ENCODE assay signal across 39 cellular contexts in the genomic region with DNA sequence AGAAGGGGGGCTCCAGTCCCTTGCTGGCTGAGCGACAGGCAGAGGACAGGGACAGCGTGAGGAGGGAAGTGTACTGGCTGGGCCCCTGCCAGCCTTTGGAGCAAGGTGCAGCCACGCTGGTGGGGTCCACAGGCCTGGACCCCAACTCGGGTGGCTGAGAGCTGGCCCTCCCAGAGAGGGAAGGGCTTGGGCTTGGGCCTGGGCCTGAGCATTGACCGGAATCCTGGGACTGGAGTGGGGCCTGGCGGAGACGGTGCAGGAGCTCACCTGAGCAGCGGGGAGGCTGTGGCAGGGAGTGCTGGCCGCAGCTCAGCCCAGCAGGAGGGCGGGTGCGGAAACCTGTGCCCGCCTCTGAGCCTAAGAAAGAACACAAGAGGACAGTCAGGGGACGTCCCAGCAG. TPM values are rescaled to one million over a fixed set of nuclear protein-coding genes. Genes with fewer than 3 reads are reported as not detected.
"Had no signal": no experiment of that assay in that cellular context is flagged by ENCODE, and none has a peak within 500 bp of the region (broad histone marks: within the 10 kb centered on the region; RNA-seq: fewer than 3 reads in every experiment).

No MANE protein-coding gene starts in this region.

- H3K4me1 ChIP-seq: adrenal gland, body of pancreas, breast epithelium had no signal

- H3K27me3 ChIP-seq: adrenal gland, body of pancreas, brain microvascular endothelial cell, breast epithelium had no signal

- FAIRE-seq: astrocyte, TTC549 had no signal

- DNase-seq: activated B cell treated with CpG ODN at 0.5 μM for 24 hours; activated CD4-positive, alpha-beta memory T cell treated with anti-CD3 and anti-CD28 coated beads for 36 hours; activated CD4-positive, alpha-beta T cell treated with anti-CD3 and anti-CD28 coated beads for 4 hours; activated CD4-positive, alpha-beta T cell treated with anti-CD3 and anti-CD28 coated beads, Interleukin-2, amount 10 ng/mL, durations not matched to agents 24 days and 14 days; activated CD4-positive, alpha-beta T cell treated with anti-CD3 and anti-CD28 coated beads, Interleukin-2, amount 50 U/mL, for 1 hour; activated CD4-positive, alpha-beta T cell treated with anti-CD3 and anti-CD28 coated beads, Interleukin-2, amount 50 U/mL, for 4 hours; activated CD4-positive, CD25-positive, alpha-beta regulatory T cell treated with anti-CD3 and anti-CD28 coated beads, Interleukin-2, amount 50 U/mL, for 72 hours; activated CD8-positive, alpha-beta memory T cell treated with anti-CD3 and anti-CD28 coated beads, Interleukin-2, amount 50 U/mL, for 4 hours; activated CD8-positive, alpha-beta T cell treated with anti-CD3 and anti-CD28 coated beads for 36 hours; activated effector memory CD4-positive, alpha-beta T cell treated with anti-CD3 and anti-CD28 coated beads, Interleukin-2, amount 50 U/mL, for 16 hours; activated gamma-delta T cell treated with Interleukin-2 at 50 U/mL for 16 hours; activated naive CD4-positive, alpha-beta T cell; activated naive CD4-positive, alpha-beta T cell treated with anti-CD3 and anti-CD28 coated beads for 36 hours; activated naive CD4-positive, alpha-beta T cell treated with anti-CD3 and anti-CD28 coated beads, Interleukin-2, amount 50 U/mL, for 16 hours; activated naive CD8-positive, alpha-beta T cell treated with anti-CD3 and anti-CD28 coated beads for 36 hours; activated T-cell treated with anti-CD3 and anti-CD28 coated beads for 4 hours; activated T-cell treated with anti-CD3 and anti-CD28 coated beads, Interleukin-2, amount 50 U/mL, for 1 hour; activated T-cell treated with anti-CD3 and anti-CD28 coated beads, Interleukin-2, amount 50 U/mL, for 4 hours; activated T-cell treated with anti-CD3 and anti-CD28 coated beads, Interleukin-2, amount 50 U/mL, for 72 hours; adrenal gland; amniotic stem cell; aorta; body of pancreas; brain microvascular endothelial cell; central memory CD4-positive, alpha-beta T cell; SW 1271; T-helper 1 cell; T-helper 2 cell; T-helper 9 cell had no signal

- H3K9me3 Mint-ChIP-seq: activated B cell treated with CpG ODN at 0.5 μM for 24 hours; activated CD4-positive, alpha-beta memory T cell treated with anti-CD3 and anti-CD28 coated beads for 36 hours; activated CD8-positive, alpha-beta T cell treated with anti-CD3 and anti-CD28 coated beads for 36 hours; activated naive CD4-positive, alpha-beta T cell treated with anti-CD3 and anti-CD28 coated beads for 36 hours; activated naive CD8-positive, alpha-beta T cell treated with anti-CD3 and anti-CD28 coated beads for 36 hours; activated T-cell treated with anti-CD3 and anti-CD28 coated beads, Interleukin-2, amount 50 U/mL, for 4 hours; activated T-helper 17 cell treated with anti-CD3 and anti-CD28 coated beads, Interleukin-2, amount 50 U/mL, for 72 hours; T-helper 1 cell treated with Interleukin-12 subunit alpha and Interleukin-12 subunit beta and Interleukin-4 antibody, amounts not matched to agents 30 μg/mL and 1 μg/mL, for 36 hours; T-helper 2 cell treated with Interferon-gamma antibody and Interleukin-4, amounts not matched to agents 5 μg/mL and 100 μg/mL, for 36 hours had no signal

- H3K4me1 Mint-ChIP-seq: activated B cell treated with CpG ODN at 0.5 μM for 24 hours; activated CD4-positive, alpha-beta T cell treated with anti-CD3 and anti-CD28 coated beads, Interleukin-2, amount 10 ng/mL, durations not matched to agents 24 days and 14 days; activated naive CD8-positive, alpha-beta T cell treated with anti-CD3 and anti-CD28 coated beads for 36 hours; activated T-helper 17 cell treated with anti-CD3 and anti-CD28 coated beads, Interleukin-2, amount 50 U/mL, for 72 hours had no signal

- H3K27ac Mint-ChIP-seq: activated B cell treated with CpG ODN at 0.5 μM for 24 hours; activated CD4-positive, alpha-beta memory T cell treated with anti-CD3 and anti-CD28 coated beads for 36 hours; activated CD4-positive, alpha-beta T cell treated with anti-CD3 and anti-CD28 coated beads, Interleukin-2, amount 10 ng/mL, durations not matched to agents 24 days and 14 days; activated CD8-positive, alpha-beta T cell treated with anti-CD3 and anti-CD28 coated beads for 36 hours; activated naive CD4-positive, alpha-beta T cell treated with anti-CD3 and anti-CD28 coated beads for 36 hours; activated naive CD4-positive, alpha-beta T cell treated with anti-CD3 and anti-CD28 coated beads, Interleukin-2, amount 50 U/mL, for 72 hours; activated naive CD8-positive, alpha-beta T cell treated with anti-CD3 and anti-CD28 coated beads for 36 hours; activated T-cell treated with anti-CD3 and anti-CD28 coated beads, Interleukin-2, amount 50 U/mL, for 72 hours; activated T-helper 1 cell treated with anti-CD3 and anti-CD28 coated beads, Interleukin-12 subunit alpha, Interleukin-12 subunit beta, Interleukin-2, Interleukin-4 antibody, amounts not matched to agents 30 ng/mL and 10 ng/mL and 1 ng/mL, durations not matched to agents 14 hours and 24 hours and 36 hours; activated T-helper 17 cell treated with anti-CD3 and anti-CD28 coated beads, Interleukin-2, amount 50 U/mL, for 72 hours; T-helper 1 cell treated with Interleukin-12 subunit alpha and Interleukin-12 subunit beta and Interleukin-4 antibody, amounts not matched to agents 30 μg/mL and 1 μg/mL, for 36 hours; T-helper 2 cell treated with Interferon-gamma antibody and Interleukin-4, amounts not matched to agents 5 μg/mL and 100 μg/mL, for 36 hours had no signal

- H3K9me3 ChIP-seq: adrenal gland, body of pancreas, breast epithelium had no signal

- H3K36me3 ChIP-seq: adrenal gland, brain microvascular endothelial cell, breast epithelium had no signal

- H3K4me3 Mint-ChIP-seq: activated B cell treated with CpG ODN at 0.5 μM for 24 hours; activated CD4-positive, alpha-beta memory T cell treated with anti-CD3 and anti-CD28 coated beads for 36 hours; activated CD4-positive, alpha-beta T cell treated with anti-CD3 and anti-CD28 coated beads, Interleukin-2, amount 10 ng/mL, durations not matched to agents 24 days and 14 days; activated CD8-positive, alpha-beta T cell treated with anti-CD3 and anti-CD28 coated beads for 36 hours; activated naive CD4-positive, alpha-beta T cell treated with anti-CD3 and anti-CD28 coated beads for 36 hours; activated naive CD8-positive, alpha-beta T cell treated with anti-CD3 and anti-CD28 coated beads for 36 hours; activated T-cell treated with anti-CD3 and anti-CD28 coated beads, Interleukin-2, amount 50 U/mL, for 4 hours; activated T-cell treated with anti-CD3 and anti-CD28 coated beads, Interleukin-2, amount 50 U/mL, for 72 hours; activated T-helper 1 cell treated with anti-CD3 and anti-CD28 coated beads, Interleukin-12 subunit alpha, Interleukin-12 subunit beta, Interleukin-2, Interleukin-4 antibody, amounts not matched to agents 30 ng/mL and 10 ng/mL and 1 ng/mL, durations not matched to agents 14 hours and 24 hours and 36 hours; activated T-helper 17 cell treated with anti-CD3 and anti-CD28 coated beads, Interleukin-2, amount 50 U/mL, for 72 hours; T-helper 1 cell treated with Interleukin-12 subunit alpha and Interleukin-12 subunit beta and Interleukin-4 antibody, amounts not matched to agents 30 μg/mL and 1 μg/mL, for 36 hours; T-helper 2 cell treated with Interferon-gamma antibody and Interleukin-4, amounts not matched to agents 5 μg/mL and 100 μg/mL, for 36 hours had no signal

- H3K36me3 Mint-ChIP-seq: activated CD4-positive, alpha-beta memory T cell treated with anti-CD3 and anti-CD28 coated beads for 36 hours; activated naive CD4-positive, alpha-beta T cell treated with anti-CD3 and anti-CD28 coated beads, Interleukin-2, amount 50 U/mL, for 72 hours; activated naive CD8-positive, alpha-beta T cell treated with anti-CD3 and anti-CD28 coated beads for 36 hours had no signal

- H3K27ac ChIP-seq: adrenal gland, body of pancreas, brain microvascular endothelial cell, breast epithelium, VCaP had no signal

- H3K4me3 ChIP-seq: adrenal gland, body of pancreas, breast epithelium had no signal

- ATAC-seq: activated CD8-positive, alpha-beta T cell treated with anti-CD3 and anti-CD28 coated beads for 36 hours; activated naive CD4-positive, alpha-beta T cell treated with anti-CD3 and anti-CD28 coated beads, Interleukin-2, amount 50 U/mL, for 72 hours; activated T-cell treated with anti-CD3 and anti-CD28 coated beads, Interleukin-2, amount 50 U/mL, for 4 hours; activated T-cell treated with anti-CD3 and anti-CD28 coated beads, Interleukin-2, amount 50 U/mL, for 72 hours; activated T-helper 17 cell treated with anti-CD3 and anti-CD28 coated beads, Interleukin-2, amount 50 U/mL, for 72 hours; body of pancreas had no signal

RNA-seq across cellular contexts. Expression of a gene that starts 27.9 kb away (rescaled TPM):
- total RNA-seq: activated B cell treated with CpG ODN at 0.5 μM for 24 hours; activated CD4-positive, alpha-beta memory T cell treated with anti-CD3 and anti-CD28 coated beads for 36 hours; activated CD4-positive, alpha-beta T cell treated with anti-CD3 and anti-CD28 coated beads, Interleukin-2, amount 10 ng/mL, durations not matched to agents 24 days and 14 days; activated CD8-positive, alpha-beta memory T cell treated with anti-CD3 and anti-CD28 coated beads for 36 hours; activated CD8-positive, alpha-beta T cell treated with anti-CD3 and anti-CD28 coated beads for 36 hours; activated naive CD4-positive, alpha-beta T cell treated with anti-CD3 and anti-CD28 coated beads for 36 hours; activated naive CD4-positive, alpha-beta T cell treated with anti-CD3 and anti-CD28 coated beads, Interleukin-2, amount 50 U/mL, for 72 hours; activated naive CD8-positive, alpha-beta T cell treated with anti-CD3 and anti-CD28 coated beads for 36 hours; activated T-cell treated with anti-CD3 and anti-CD28 coated beads, Interleukin-2, amount 50 U/mL, for 4 hours; activated T-cell treated with anti-CD3 and anti-CD28 coated beads, Interleukin-2, amount 50 U/mL, for 72 hours; activated T-helper 1 cell treated with anti-CD3 and anti-CD28 coated beads, Interleukin-12 subunit alpha, Interleukin-12 subunit beta, Interleukin-2, Interleukin-4 antibody, amounts not matched to agents 30 ng/mL and 10 ng/mL and 1 ng/mL, durations not matched to agents 14 hours and 24 hours and 36 hours; activated T-helper 17 cell treated with anti-CD3 and anti-CD28 coated beads, Interleukin-2, amount 50 U/mL, for 72 hours had no signal
